Comparison of ENCODE assay signal across 19 cellular contexts in the genomic region with DNA sequence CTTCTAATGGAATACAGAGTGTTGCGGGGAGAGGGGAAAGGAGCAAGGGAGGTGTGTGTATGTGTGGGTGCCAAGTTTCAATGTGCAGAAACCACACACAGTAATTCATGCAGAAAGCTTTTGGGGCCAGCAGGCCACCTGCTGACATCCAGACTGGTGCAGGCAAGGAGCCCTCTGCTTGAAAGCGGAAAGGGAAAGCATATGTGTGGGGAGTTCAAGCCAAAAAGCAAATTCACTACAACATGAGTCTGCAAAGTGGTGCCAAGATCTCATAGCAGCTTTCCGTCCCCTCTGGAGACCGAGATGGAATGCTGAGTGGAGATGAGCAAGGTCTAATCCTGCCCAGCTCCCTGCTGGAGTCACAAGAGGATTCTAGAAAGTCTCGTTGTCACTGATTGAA.
A peak's percentile ranks its signal among the peaks of the same experiment; 100 is the strongest.
DNase-seq lines count a peak whose midpoint lies in the region; ATAC-seq and TF ChIP-seq lines count a peak whose summit lies in the region.
"Had no signal": no experiment of that assay in that cellular context is flagged by ENCODE, and none has a peak within 500 bp of the region (broad histone marks: within the 10 kb centered on the region; RNA-seq: fewer than 3 reads in every experiment).

No MANE protein-coding gene starts in this region.

- no peak overlapping the region for H2AFZ ChIP-seq in osteoblast (ENCODE audit: low read length)
- H2AFZ ChIP-seq: parathyroid adenoma had no signal

- TF ChIP-seq CTCF in astrocyte of the cerebellum (IDR thresholded peaks at IDR 0.05; ENCODE audit: low read depth, low read length, missing control alignments) (no peak), osteoblast (IDR thresholded peaks at IDR 0.05; ENCODE audit: extremely low read depth, low read depth, low read length) (no peak)

- no peaks in the 10 kb centered on the region for H3K27me3 ChIP-seq in osteoblast (ENCODE audit: insufficient read depth, low read length)

- in situ Hi-C loops in astrocyte of the cerebellum (cut with HindIII; ENCODE audit: low sequenced_read_pairs): no loop called here

- no peaks in the 10 kb centered on the region for H4K20me1 ChIP-seq in osteoblast (ENCODE audit: insufficient read depth, low read length)

- DNase-seq in DMS 273 (lab: John Stamatoyannopoulos, UW; ENCODE audit: unreplicated experiment): peak; percentile 95
- DNase-seq in NCI-H1092 treated with DMSO at 0.1 percent for 48 hours (lab: John Stamatoyannopoulos, UW): peak; percentile 24
- DNase-seq in astrocyte of the cerebellum (ENCODE audit: low read depth): peak; percentile 98
- peak; percentile 9 for DNase-seq in myocyte (ENCODE audit: low read depth)
- DNase-seq in osteoblast (ENCODE audit: insufficient read length, low spot score, missing footprints): no peak
- DNase-seq: activated CD4-positive, alpha-beta T cell treated with anti-CD3 and anti-CD28 coated beads for 4 hours; activated CD8-positive, alpha-beta memory T cell treated with anti-CD3 and anti-CD28 coated beads, Interleukin-2, amount 50 U/mL, for 48 hours; AML-193; Calu3; NCI-H1436; NCI-H524; stimulated activated CD4-positive, alpha-beta T cell treated with anti-CD3 and anti-CD28 coated beads, Interleukin-4, amount 100 ng/mL, for 4 hours; stimulated activated CD8-positive, alpha-beta memory T cell treated with anti-CD3 and anti-CD28 coated beads, Interleukin-4, amount 100 ng/mL, for 48 hours had no signal

- H3K4me2 ChIP-seq in osteoblast (ENCODE audit: insufficient read depth, low read length): no peak overlapping the region

- no peaks in the 10 kb centered on the region for H3K79me2 ChIP-seq in osteoblast (ENCODE audit: insufficient read depth, low read length)
- H3K79me2 ChIP-seq: parathyroid adenoma had no signal

- no peak overlapping the region for H3K27ac ChIP-seq in osteoblast (ENCODE audit: low read depth, low read length)
- H3K27ac ChIP-seq: parathyroid adenoma, skin epidermis had no signal

- ATAC-seq in GM18498 (IDR thresholded peaks at IDR 0.05; ENCODE audit: unreplicated experiment) (no peak), HG03571 (IDR thresholded peaks at IDR 0.05; ENCODE audit: unreplicated experiment) (no peak), HG02623 (IDR thresholded peaks at IDR 0.05; ENCODE audit: unreplicated experiment) (no peak)

- H3K9me3 ChIP-seq in osteoblast (ENCODE audit: low read depth, low read length): no peaks in the 10 kb centered on the region
- H3K9me3 ChIP-seq: HAP-1 had no signal

- no peaks in the 10 kb centered on the region for H3K36me3 ChIP-seq in osteoblast (ENCODE audit: insufficient read depth, low read length)
- H3K36me3 ChIP-seq: HAP-1 had no signal

- no peaks in the 10 kb centered on the region for H3K4me1 ChIP-seq in osteoblast (ENCODE audit: insufficient read depth, low read length)

- no peak overlapping the region for H3K4me3 ChIP-seq in astrocyte of the cerebellum (ENCODE audit: low read depth, low read length)
- H3K4me3 ChIP-seq in osteoblast (ENCODE audit: insufficient read depth, low read length): no peak overlapping the region
- H3K4me3 ChIP-seq: HAP-1, skin epidermis had no signal
